In the genomic region with DNA sequence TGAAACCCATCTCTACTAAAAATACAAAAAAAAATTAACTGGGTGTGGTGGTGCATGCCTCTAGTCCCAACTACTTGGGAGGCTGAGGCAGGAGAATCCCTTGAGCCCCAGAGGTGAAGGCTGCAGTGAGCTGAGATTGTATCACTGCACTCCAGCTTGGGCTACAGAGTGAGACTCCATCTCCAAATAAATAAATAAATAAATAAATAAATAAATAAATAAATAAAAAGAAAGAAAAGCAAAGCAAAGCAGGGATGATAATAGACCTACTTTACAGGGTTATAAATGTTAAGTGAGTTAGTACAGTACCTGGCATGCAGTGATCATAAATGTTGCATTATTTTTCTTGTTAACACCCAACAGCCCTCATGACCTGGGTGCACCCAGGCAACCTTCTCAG, we compare ENCODE assay signal across 9 cellular contexts. TPM values are rescaled to one million over a fixed set of nuclear protein-coding genes. Genes with fewer than 3 reads are reported as not detected.
DNase-seq lines count a peak whose midpoint lies in the region; ATAC-seq and TF ChIP-seq lines count a peak whose summit lies in the region.
"Not testable (repeated sequence)": the region's sequence is repeated elsewhere in the genome, so short reads cannot be mapped to it uniquely, and the experiment has no call there.
"Had no signal": no experiment of that assay in that cellular context is flagged by ENCODE, and none has a peak within 500 bp of the region (broad histone marks: within the 10 kb centered on the region; RNA-seq: fewer than 3 reads in every experiment).

No MANE protein-coding gene starts in this region.

- peak overlapping the region; percentile 86 for H3K4me3 ChIP-seq in BJ (ENCODE audit: low read depth, low read length)
- peak overlapping the region in 1 of 2 experiments; percentile 79; a peak in 2 of 4 replicates for H3K4me3 ChIP-seq in SK-N-SH (ENCODE audit: low read depth in 2 of 2, low read length in 1 of 2)
- peak overlapping the region; percentile 84 to 97 (median 84) for H3K4me3 ChIP-seq in mammary epithelial cell (replicated peaks in 1 of 3; ENCODE audit: insufficient read depth in 1 of 3, low read depth in 2 of 3, low read length in 3 of 3)
- H3K4me3 ChIP-seq in esophagus muscularis mucosa, result peak overlapping the region; percentile 70 to 95 (median 81)
- H3K4me3 ChIP-seq in heart right ventricle, result peak overlapping the region in 9 of 10 donors; percentile 60 to 79 (median 69)
- peak overlapping the region; percentile 73 for H3K4me3 ChIP-seq in mesodermal cell (ENCODE audit: extremely low read depth, insufficient read depth, low read length, poor library complexity, severe bottlenecking)
- peak overlapping the region; percentile 95 for H3K4me3 ChIP-seq in skeletal muscle satellite cell (ENCODE audit: low read length)
- H3K4me3 ChIP-seq in transverse colon, result peak overlapping the region in 2 of 4 donors; percentile 44 to 60

- peaks cover 22% of the 10 kb centered on the region for H3F3A ChIP-seq in SK-N-SH (replicated peaks; ENCODE audit: insufficient read depth)

- TF ChIP-seq RAD21 in SK-N-SH (IDR thresholded peaks at IDR 0.05; ENCODE audit: low read length), result not testable (repeated sequence)

- not testable (repeated sequence) for H3K9ac ChIP-seq in SK-N-SH; mammary epithelial cell (ENCODE audit: insufficient read depth, low read length); skeletal muscle satellite cell (ENCODE audit: low read depth, low read length)

- H2AFZ ChIP-seq in SK-N-SH (ENCODE audit: low read depth); mammary epithelial cell (ENCODE audit: low read depth, low read length): not testable (repeated sequence)

- not testable (repeated sequence) for TF ChIP-seq POLR2A in esophagus muscularis mucosa (IDR thresholded peaks at IDR 0.05; ENCODE audit: low read depth); transverse colon (IDR thresholded peaks at IDR 0.05)

- POLR2A ChIA-PET in BJ (lab: Charles Lee); SK-N-SH (lab: Yijun Ruan, JAX): not testable (repeated sequence)

- dilution Hi-C loops in mammary epithelial cell (cut with HindIII; ENCODE audit: low sequenced_read_pairs), result not testable (repeated sequence)

- not testable (repeated sequence) for TF ChIP-seq EP300 in SK-N-SH (IDR thresholded peaks at IDR 0.05; ENCODE audit: borderline replicate concordance in 1 of 2, low read depth in 1 of 2, low read length in 1 of 2); esophagus muscularis mucosa (IDR thresholded peaks at IDR 0.05); transverse colon (IDR thresholded peaks at IDR 0.05; ENCODE audit: low read depth)

- not testable (repeated sequence) for DNase-seq in BJ (ENCODE audit: low read depth); SK-N-SH; mammary epithelial cell; esophagus muscularis mucosa (ENCODE audit: extremely low spot score); heart right ventricle; transverse colon

- H3K9me2 ChIP-seq in SK-N-SH, result not testable (repeated sequence)

- BruUV-seq in mammary epithelial cell (replicated peaks; lab: Mats Ljungman, UMichigan), result not testable (repeated sequence)

- CTCF ChIA-PET in BJ (lab: Yijun Ruan, JAX) (interaction anchor here (0.5 to 8.3 kb wide), 9 partner anchors 7 to 439 kb away, joined by 3 to 160 read pairs (median 13); a partner anchor contains a TSS), SK-N-SH (lab: Yijun Ruan, JAX) (interaction anchor here (0.7 to 23.1 kb wide), 6 partner anchors 10 to 668 kb away, joined by 3 to 475 read pairs (median 5); a partner anchor contains a TSS)
- CTCF ChIA-PET in mammary epithelial cell (lab: Charles Lee; ENCODE audit: low non-redundant PET), result not testable (repeated sequence)

- H3K27ac ChIP-seq in SK-N-SH (ENCODE audit: low read depth in 2 of 2, low read length in 1 of 2); mammary epithelial cell (ENCODE audit: insufficient read depth, low read depth, low read length); mesodermal cell (ENCODE audit: low read depth, low read length, severe bottlenecking): not testable (repeated sequence)
- H3K27ac ChIP-seq in esophagus muscularis mucosa (replicated peaks in 1 of 4), result peak overlapping the region; percentile 87 to 97 (median 92)
- H3K27ac ChIP-seq in heart right ventricle, result peak overlapping the region in 5 of 10 donors; percentile 77 to 95 (median 86)
- H3K27ac ChIP-seq in transverse colon, result peak overlapping the region; percentile 88 to 95 (median 89)

- H3K9me3 ChIP-seq in SK-N-SH; mammary epithelial cell (replicated peaks; ENCODE audit: insufficient read depth, low read length); esophagus muscularis mucosa; mesodermal cell (ENCODE audit: control insufficient read depth, low read length); skeletal muscle satellite cell (replicated peaks; ENCODE audit: low read length); transverse colon: not testable (repeated sequence)
- H3K9me3 ChIP-seq in heart right ventricle, result peaks cover 0 to 15% (median 0%) of the 10 kb centered on the region in 11 donors

- not testable (repeated sequence) for TF ChIP-seq CTCF in BJ (IDR thresholded peaks at IDR 0.05; ENCODE audit: insufficient read depth, low read depth, low read length); SK-N-SH (IDR thresholded peaks at IDR 0.05); mammary epithelial cell (conservative IDR thresholded peaks at IDR 0.05 in 1 of 2, IDR thresholded peaks at IDR 0.05 in 1 of 2; ENCODE audit: extremely low read depth in 1 of 2, insufficient read depth in 1 of 2, low read depth in 1 of 2, low read length in 2 of 2); esophagus muscularis mucosa (IDR thresholded peaks at IDR 0.05); heart right ventricle (IDR thresholded peaks at IDR 0.05); transverse colon (IDR thresholded peaks at IDR 0.05)

- peak overlapping the region; percentile 87 for H3K4me2 ChIP-seq in SK-N-SH
- H3K4me2 ChIP-seq in mammary epithelial cell (ENCODE audit: insufficient read depth, low read depth, low read length), result peak overlapping the region; percentile 87
- H3K4me2 ChIP-seq in skeletal muscle satellite cell (ENCODE audit: low read length), result peak overlapping the region; percentile 81

- in situ Hi-C loops in mammary epithelial cell (cut with MboI; ENCODE audit: low sequenced_read_pairs in 2 of 2), result loop anchor here (5.0 kb wide), 2 partner anchors 32 to 72 kb away; a partner anchor contains a TSS
- in situ Hi-C loops in transverse colon (cut with MboI; ENCODE audit: low pct_ligation_motif_present in 1 of 4, low pct_unique_long_range_greater_than_20kb in 1 of 4, low sequenced_read_pairs in 3 of 4), result loop anchor here in 3 of 4 donors (25.0 kb wide), 2 partner anchors 403 to 428 kb away; a partner anchor contains a TSS

- intact Hi-C loops in mammary epithelial cell (cut with micrococcal nuclease), result loop anchor here (5.0 kb wide), 1 partner anchor 147 kb away; no protein-coding TSS in a partner anchor
- intact Hi-C loops in esophagus muscularis mucosa (cut with DNase I), result loop anchor here (5.0 kb wide), 1 partner anchor 72 kb away; no protein-coding TSS in a partner anchor
- intact Hi-C loops in heart right ventricle (cut with DNase I), result loop anchor here in 6 of 10 donors (5.0 kb wide), 3 partner anchors 67 to 77 kb away; no protein-coding TSS in a partner anchor
- intact Hi-C loops in transverse colon (cut with DNase I; ENCODE audit: low total_unique reads), result not testable (repeated sequence)

- H3K27me3 ChIP-seq in BJ (ENCODE audit: control insufficient read depth, insufficient read depth, low read length); SK-N-SH (ENCODE audit: insufficient read depth); mammary epithelial cell (ENCODE audit: insufficient read depth, low read length); esophagus muscularis mucosa; skeletal muscle satellite cell (ENCODE audit: control insufficient read depth, insufficient read depth, low read length): not testable (repeated sequence)
- H3K27me3 ChIP-seq in heart right ventricle (peaks cover 0 to 34% (median 4%) of the 10 kb centered on the region in 7 donors), transverse colon (peaks cover 28% of the 10 kb centered on the region)

- peaks cover 9 to 14% of the 10 kb centered on the region in 2 experiments; a peak in 3 of 4 replicates for H3K4me1 ChIP-seq in SK-N-SH (ENCODE audit: control insufficient read depth in 1 of 2, insufficient read depth in 2 of 2, low read depth in 1 of 2, low read length in 1 of 2)
- peaks cover 32% of the 10 kb centered on the region for H3K4me1 ChIP-seq in mammary epithelial cell (ENCODE audit: insufficient read depth, low read length)
- H3K4me1 ChIP-seq in esophagus muscularis mucosa, result peaks cover 52 to 68% (median 63%) of the 10 kb centered on the region in 4 donors
- peaks cover 23 to 62% (median 42%) of the 10 kb centered on the region in 9 donors for H3K4me1 ChIP-seq in heart right ventricle
- H3K4me1 ChIP-seq in mesodermal cell (ENCODE audit: control insufficient read depth, insufficient read depth, low read length, poor library complexity, severe bottlenecking), result peaks cover 17% of the 10 kb centered on the region
- H3K4me1 ChIP-seq in skeletal muscle satellite cell (ENCODE audit: control insufficient read depth, insufficient read depth, low read length), result peaks cover 42% of the 10 kb centered on the region
- peaks cover 18 to 51% (median 27%) of the 10 kb centered on the region in 4 donors for H3K4me1 ChIP-seq in transverse colon

- H3K79me2 ChIP-seq in SK-N-SH (ENCODE audit: insufficient read depth) (peaks cover 58% of the 10 kb centered on the region), mammary epithelial cell (ENCODE audit: insufficient read depth, low read length) (peaks cover 61% of the 10 kb centered on the region)

- H4K20me1 ChIP-seq in SK-N-SH (ENCODE audit: insufficient read depth); mammary epithelial cell (ENCODE audit: insufficient read depth, low read length): not testable (repeated sequence)

- not testable (repeated sequence) for ATAC-seq in heart right ventricle

- H3K36me3 ChIP-seq in BJ (ENCODE audit: control insufficient read depth, insufficient read depth, low read length), result peaks cover 15% of the 10 kb centered on the region
- peaks cover 0 to 33% of the 10 kb centered on the region in 2 experiments for H3K36me3 ChIP-seq in SK-N-SH (replicated peaks in 1 of 2; ENCODE audit: control insufficient read depth in 1 of 2, insufficient read depth in 2 of 2, low read length in 1 of 2)
- not testable (repeated sequence) for H3K36me3 ChIP-seq in mammary epithelial cell (ENCODE audit: insufficient read depth, low read length); transverse colon
- H3K36me3 ChIP-seq in esophagus muscularis mucosa, result peaks cover 8 to 17% (median 16%) of the 10 kb centered on the region in 4 donors
- H3K36me3 ChIP-seq in heart right ventricle, result peaks cover 0 to 31% (median 11%) of the 10 kb centered on the region in 9 donors
- peaks cover 29% of the 10 kb centered on the region for H3K36me3 ChIP-seq in mesodermal cell (ENCODE audit: control insufficient read depth, insufficient read depth, low read length)
- peaks cover 26% of the 10 kb centered on the region for H3K36me3 ChIP-seq in skeletal muscle satellite cell (ENCODE audit: insufficient read depth, low read length)

RNA-seq across cellular contexts. Expression of a gene that starts 1.6 kb away (rescaled TPM):
- polyA plus RNA-seq in BJ (2011; rRNA removed) (69.5 and 132 TPM in 2 replicates), SK-N-SH (2012; rRNA removed) (26.3 and 55.5 TPM in 2 replicates), mammary epithelial cell (43.8 TPM), heart right ventricle (10 to 100 TPM; 51.1 to 61.0 TPM)
- polyA minus RNA-seq in BJ (2011; rRNA and poly(A)+ RNA removed), result 65.5 and 115 TPM in 2 replicates
- 28.1 and 43.3 TPM in 2 replicates for polyA plus RNA-seq in SK-N-SH (2012; cell fraction: cytosol; rRNA removed)
- 47.4 and 49.0 TPM in 2 replicates for polyA plus RNA-seq in SK-N-SH (2012; cell fraction: nucleus; rRNA removed)
- total RNA-seq in mammary epithelial cell (100 to 1,000 TPM; 111 to 178 TPM), esophagus muscularis mucosa (100 to 1,000 TPM; 154 to 444 (median 250) TPM), heart right ventricle (10 to 100 TPM; 27.5 to 78.2 (median 40.5) TPM), transverse colon (10 to 100 TPM; 15.2 to 93.1 (median 25.3) TPM)
- polyA minus RNA-seq in mammary epithelial cell, result 178 TPM
- 67.6 TPM for polyA plus RNA-seq in mesodermal cell (2013, experiment 1 of 2)
- polyA plus RNA-seq in mesodermal cell (2013, experiment 2 of 2), result 58.2 TPM
- total RNA-seq in skeletal muscle satellite cell (2012; rRNA removed), result 134 and 173 TPM in 2 replicates
- polyA plus RNA-seq: IgD-negative memory B cell had no signal

RNA-seq across cellular contexts. Expression of a gene that starts 30.5 kb away (rescaled TPM):
- polyA plus RNA-seq in BJ (2011; rRNA removed) (119 and 135 TPM in 2 replicates), SK-N-SH (2012; rRNA removed) (198 and 275 TPM in 2 replicates), mammary epithelial cell (71.7 TPM), heart right ventricle (100 to 1,000 TPM; 210 to 256 TPM)
- 33.8 and 63.6 TPM in 2 replicates for polyA minus RNA-seq in BJ (2011; rRNA and poly(A)+ RNA removed)
- polyA plus RNA-seq in SK-N-SH (2012; cell fraction: cytosol; rRNA removed), result 210 and 240 TPM in 2 replicates
- 139 and 241 TPM in 2 replicates for polyA plus RNA-seq in SK-N-SH (2012; cell fraction: nucleus; rRNA removed)
- total RNA-seq in mammary epithelial cell (100 to 1,000 TPM in 1 of 2 donors, 10 to 100 TPM in 1; 87.4 to 106 TPM), esophagus muscularis mucosa (100 to 1,000 TPM; 350 to 500 (median 454) TPM), heart right ventricle (100 to 1,000 TPM; 131 to 208 (median 177) TPM), transverse colon (100 to 1,000 TPM; 239 to 490 (median 364) TPM)
- 43.9 TPM for polyA minus RNA-seq in mammary epithelial cell
- polyA plus RNA-seq in mesodermal cell (2013, experiment 1 of 2), result 220 TPM
- 208 TPM for polyA plus RNA-seq in mesodermal cell (2013, experiment 2 of 2)
- 47.9 and 53.1 TPM in 2 replicates for total RNA-seq in skeletal muscle satellite cell (2012; rRNA removed)
